ENCODE assay signal across 19 cellular contexts in genomic region chr2:239232195-239232578, GRCh38.
DNase-seq lines count a peak whose midpoint lies in the region; ATAC-seq and TF ChIP-seq lines count a peak whose summit lies in the region.
"Had no signal": no experiment of that assay in that cellular context is flagged by ENCODE, and none has a peak within 500 bp of the region (broad histone marks: within the 10 kb centered on the region; RNA-seq: fewer than 3 reads in every experiment).

No MANE protein-coding gene starts in this region.

- H3K4me3 Mint-ChIP-seq in activated T-cell treated with anti-CD3 and anti-CD28 coated beads, Interleukin-2, amount 50 U/mL, for 24 hours, result peak overlapping the region; percentile 38
- peak overlapping the region; percentile 78 for H3K4me3 Mint-ChIP-seq in activated T-helper 17 cell treated with anti-CD3 and anti-CD28 coated beads, Interleukin-2, amount 50 U/mL, for 72 hours
- H3K4me3 Mint-ChIP-seq: brain had no signal

- TF ChIP-seq CTCF in gastrocnemius medialis (IDR thresholded peaks at IDR 0.05 in 4 of 5, conservative IDR thresholded peaks at IDR 0.05 in 1 of 5), result no peak

- TF ChIP-seq POLR2A in gastrocnemius medialis (IDR thresholded peaks at IDR 0.05), result no peak

- in situ Hi-C loops in gastrocnemius medialis (cut with MboI; ENCODE audit: low sequenced_read_pairs in 4 of 4), result no loop called here

- no peaks in the 10 kb centered on the region for H3K27me3 Mint-ChIP-seq in activated T-cell treated with anti-CD3 and anti-CD28 coated beads, Interleukin-2, amount 50 U/mL, for 24 hours
- no peaks in the 10 kb centered on the region for H3K27me3 Mint-ChIP-seq in activated T-helper 17 cell treated with anti-CD3 and anti-CD28 coated beads, Interleukin-2, amount 50 U/mL, for 72 hours
- H3K27me3 Mint-ChIP-seq: brain had no signal

- H3K4me1 Mint-ChIP-seq in activated T-cell treated with anti-CD3 and anti-CD28 coated beads, Interleukin-2, amount 50 U/mL, for 24 hours (ENCODE audit: low read depth), result peaks cover 71% of the 10 kb centered on the region
- H3K4me1 Mint-ChIP-seq in activated T-helper 17 cell treated with anti-CD3 and anti-CD28 coated beads, Interleukin-2, amount 50 U/mL, for 72 hours, result peaks cover 36% of the 10 kb centered on the region

- H3K36me3 Mint-ChIP-seq in activated T-cell treated with anti-CD3 and anti-CD28 coated beads, Interleukin-2, amount 50 U/mL, for 24 hours (ENCODE audit: low read depth), result peaks cover 16% of the 10 kb centered on the region
- peaks cover 17% of the 10 kb centered on the region for H3K36me3 Mint-ChIP-seq in activated T-helper 17 cell treated with anti-CD3 and anti-CD28 coated beads, Interleukin-2, amount 50 U/mL, for 72 hours (ENCODE audit: low read depth)

- peaks cover 58 to 63% of the 10 kb centered on the region in 2 donors for H3K4me1 ChIP-seq in gastrocnemius medialis
- H3K4me1 ChIP-seq: pancreas had no signal

- H3K4me3 ChIP-seq in Jurkat, Clone E6-1 (ENCODE audit: low read length), result peak overlapping the region; percentile 44
- H3K4me3 ChIP-seq in gastrocnemius medialis, result no peak overlapping the region
- H3K4me3 ChIP-seq: pancreas, upper lobe of left lung had no signal

- no peaks in the 10 kb centered on the region for H3K36me3 ChIP-seq in gastrocnemius medialis
- H3K36me3 ChIP-seq: pancreas, upper lobe of left lung had no signal

- peak; percentile 45 for ATAC-seq in activated T-helper 17 cell treated with anti-CD3 and anti-CD28 coated beads, Interleukin-2, amount 50 U/mL, for 72 hours (replicated peaks)
- ATAC-seq in gastrocnemius medialis (no peak), HG02970 (IDR thresholded peaks at IDR 0.05; ENCODE audit: low FRiP score, unreplicated experiment) (no peak)
- ATAC-seq: pancreas, sciatic nerve had no signal

- DNase-seq in activated T-cell treated with anti-CD3 and anti-CD28 coated beads, Interleukin-2, amount 50 U/mL, for 24 hours, result no peak
- DNase-seq in activated T-cell treated with anti-CD3 and anti-CD28 coated beads for 4 hours, result no peak
- DNase-seq in Jurkat, Clone E6-1 (ENCODE audit: low read depth, low spot score), result no peak
- no peak for DNase-seq in gastrocnemius medialis
- no peak for DNase-seq in glomerular visceral epithelial cell (ENCODE audit: extremely low spot score)
- DNase-seq in NCI-H774 (lab: John Stamatoyannopoulos, UW), result no peak
- DNase-seq: activated gamma-delta T cell treated with Interleukin-2 at 50 U/mL for 16 hours; cortex of kidney; hypothalamus; Kasumi-1; mammary epithelial cell; NCI-H1417 treated with DMSO at 0.1 percent for 48 hours; stimulated activated naive CD4-positive, alpha-beta T cell treated with Interleukin-2 at 50 U/mL for 16 hours; upper lobe of left lung had no signal

- peak overlapping the region; percentile 82 for H3K27ac Mint-ChIP-seq in activated T-cell treated with anti-CD3 and anti-CD28 coated beads, Interleukin-2, amount 50 U/mL, for 24 hours
- no peak overlapping the region for H3K27ac Mint-ChIP-seq in activated T-helper 17 cell treated with anti-CD3 and anti-CD28 coated beads, Interleukin-2, amount 50 U/mL, for 72 hours

- intact Hi-C loops in gastrocnemius medialis (cut with DNase I; ENCODE audit: low total_unique reads), result no loop called here

- H3K27ac ChIP-seq in gastrocnemius medialis, result peak overlapping the region; percentile 86 to 99 (median 93)
- H3K27ac ChIP-seq: pancreas had no signal

- no peaks in the 10 kb centered on the region for H3K9me3 ChIP-seq in gastrocnemius medialis
- H3K9me3 ChIP-seq: pancreas, upper lobe of left lung had no signal

- H3K27me3 ChIP-seq in gastrocnemius medialis, result no peaks in the 10 kb centered on the region
- H3K27me3 ChIP-seq: pancreas, upper lobe of left lung had no signal

- H3K9me3 Mint-ChIP-seq in activated T-cell treated with anti-CD3 and anti-CD28 coated beads, Interleukin-2, amount 50 U/mL, for 24 hours, result no peaks in the 10 kb centered on the region
- no peaks in the 10 kb centered on the region for H3K9me3 Mint-ChIP-seq in activated T-helper 17 cell treated with anti-CD3 and anti-CD28 coated beads, Interleukin-2, amount 50 U/mL, for 72 hours
- H3K9me3 Mint-ChIP-seq: brain had no signal
